Comparison of ENCODE assay signal across 15 cellular contexts in the genomic region with DNA sequence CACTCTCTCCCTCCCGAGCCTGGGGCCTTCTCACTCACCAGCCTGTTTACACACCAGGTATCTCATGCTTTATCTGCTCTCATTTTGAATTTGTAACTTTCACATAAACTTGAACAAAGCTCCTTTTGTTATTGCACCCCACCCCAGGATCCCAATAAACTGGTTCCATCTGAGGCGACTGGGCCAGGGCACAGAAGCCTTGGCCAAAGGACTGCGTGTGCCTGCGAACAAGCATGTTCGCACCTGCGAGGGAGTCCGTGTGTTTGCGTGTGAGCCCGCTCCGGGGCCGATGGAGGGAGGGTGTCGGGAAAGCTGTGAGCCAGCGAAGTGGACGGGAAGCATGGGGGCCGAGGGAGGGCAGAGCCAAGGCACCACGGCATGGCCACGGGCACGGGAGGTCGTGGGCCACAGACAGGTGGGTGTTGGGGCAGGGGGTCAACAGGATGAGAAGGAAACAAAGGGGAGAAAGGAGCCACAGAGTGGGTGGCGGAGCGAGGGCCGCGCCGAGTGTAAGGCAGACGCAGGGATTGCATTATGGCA.
DNase-seq lines count a peak whose midpoint lies in the region; ATAC-seq, FAIRE-seq and TF ChIP-seq lines count a peak whose summit lies in the region.
"Had no signal": no experiment of that assay in that cellular context is flagged by ENCODE, and none has a peak within 500 bp of the region (broad histone marks: within the 10 kb centered on the region; RNA-seq: fewer than 3 reads in every experiment).

No MANE protein-coding gene starts in this region.

- H3K9me3 ChIP-seq in breast epithelium: no peaks in the 10 kb centered on the region
- H3K9me3 ChIP-seq in hepatocyte (ENCODE audit: low read depth): no peaks in the 10 kb centered on the region
- H3K9me3 ChIP-seq: BLaER1 treated with 17β-estradiol and CSF1 and Interleukin-3, amounts not matched to agents 10 nM and 100 nM; SJSA1 had no signal

- POLR2A ChIA-PET in MCF 10A (lab: Yijun Ruan, JAX): no interaction called here
- POLR2A ChIA-PET in WTC11 (lab: Charles Lee): no interaction called here

- WGBS in hepatocyte (ENCODE audit: low lambda C conversion rate, missing lambda C conversion rate): 91% methylated on average over 23 of the region's 25 CpGs

- H3K27me3 ChIP-seq in breast epithelium (no peaks in the 10 kb centered on the region), hepatocyte (peaks cover 4% of the 10 kb centered on the region)

- TF ChIP-seq POLR2A in breast epithelium (IDR thresholded peaks at IDR 0.05): no peak

- no peak overlapping the region for H2AFZ ChIP-seq in hepatocyte

- intact Hi-C loops in breast epithelium (cut with DNase I; ENCODE audit: low total_unique reads) (loop anchor here (10.0 kb wide), 1 partner anchor 97 kb away; a partner anchor contains a TSS), MCF 10A (cut with micrococcal nuclease) (no loop called here)

- H3K36me3 ChIP-seq in breast epithelium (no peaks in the 10 kb centered on the region), hepatocyte (replicated peaks; ENCODE audit: insufficient read depth, low read depth) (no peaks in the 10 kb centered on the region)
- H3K36me3 ChIP-seq: BLaER1 treated with 17β-estradiol and CSF1 and Interleukin-3, amounts not matched to agents 10 nM and 100 nM; SJSA1 had no signal

- ATAC-seq in WTC11 (no peak), GM18909 (IDR thresholded peaks at IDR 0.05; ENCODE audit: poor library complexity, unreplicated experiment) (no peak)

- H3K9me2 ChIP-seq in hepatocyte (replicated peaks; ENCODE audit: insufficient read depth): no peaks in the 10 kb centered on the region

- peaks cover 9 to 20% of the 10 kb centered on the region in 2 donors for H3K4me1 ChIP-seq in breast epithelium
- peaks cover 2% of the 10 kb centered on the region for H3K4me1 ChIP-seq in hepatocyte (ENCODE audit: insufficient read depth)

- H3K27ac Mint-ChIP-seq in MCF 10A (ENCODE audit: low read depth, unreplicated experiment): no peak overlapping the region
- H3K27ac Mint-ChIP-seq in WTC11: peak overlapping the region; percentile 66; the same call in 1 of the 2 replicates
- H3K27ac Mint-ChIP-seq in progenitor cell of endocrine pancreas: peak overlapping the region; percentile 62
- no peak overlapping the region for H3K27ac Mint-ChIP-seq in mesothelial cell of epicardium

- no TSS peak for BruUV-seq in MCF 10A (replicated peaks; lab: Mats Ljungman, UMichigan)

- no peak for FAIRE-seq in D721Med (lab: Jason Lieb, UNC)
- FAIRE-seq: A204.1 had no signal

- DNase-seq in breast epithelium (ENCODE audit: low spot score in 2 of 2) (no peak), MCF 10A (ENCODE audit: unreplicated experiment) (no peak), WTC11 (ENCODE audit: low spot score) (no peak), progenitor cell of endocrine pancreas (ENCODE audit: low spot score, unreplicated experiment) (no peak), mesothelial cell of epicardium (ENCODE audit: low spot score in 2 of 2, unreplicated experiment in 2 of 2) (no peak), hepatocyte (ENCODE audit: low spot score) (no peak), D721Med (ENCODE audit: insufficient read length, low spot score) (no peak)
- DNase-seq: DMS153, NCI-H1417, NCI-H187 treated with DMSO at 0.1 percent for 48 hours, OCI-M1 had no signal

- H3K27ac ChIP-seq in breast epithelium: peak overlapping the region; percentile 94 to 95
- H3K27ac ChIP-seq in hepatocyte: no peak overlapping the region
- H3K27ac ChIP-seq: BLaER1 treated with 17β-estradiol and CSF1 and Interleukin-3, amounts not matched to agents 10 nM and 100 nM; SJSA1 had no signal

- H3K79me2 ChIP-seq in hepatocyte: peaks cover 8% of the 10 kb centered on the region

- CTCF ChIA-PET in MCF 10A (lab: Yijun Ruan, JAX) (interaction anchor here (0.6 kb wide), 1 partner anchor 33 kb away, joined by 3 read pairs; no protein-coding TSS in a partner anchor), WTC11 (lab: Charles Lee) (interaction anchor here (1.2 kb wide), 1 partner anchor 169 kb away, joined by 3 read pairs; no protein-coding TSS in a partner anchor)

- H3K27me3 Mint-ChIP-seq in MCF 10A (ENCODE audit: insufficient read depth, unreplicated experiment) (no peaks in the 10 kb centered on the region), WTC11 (ENCODE audit: low read depth) (peaks cover 27% of the 10 kb centered on the region), progenitor cell of endocrine pancreas (peaks cover 46% of the 10 kb centered on the region), mesothelial cell of epicardium (ENCODE audit: low read depth) (peaks cover 34% of the 10 kb centered on the region)

- H3K4me3 ChIP-seq in breast epithelium (no peak overlapping the region), hepatocyte (no peak overlapping the region)
- H3K4me3 ChIP-seq: BLaER1 treated with 17β-estradiol and CSF1 and Interleukin-3, amounts not matched to agents 10 nM and 100 nM; SJSA1 had no signal

- no peak overlapping the region for H3K4me3 Mint-ChIP-seq in MCF 10A (ENCODE audit: unreplicated experiment)
- H3K4me3 Mint-ChIP-seq in WTC11: no peak overlapping the region
- H3K4me3 Mint-ChIP-seq in progenitor cell of endocrine pancreas (ENCODE audit: low read depth): no peak overlapping the region
- H3K4me3 Mint-ChIP-seq in mesothelial cell of epicardium: no peak overlapping the region

- H3K9me3 Mint-ChIP-seq in MCF 10A (ENCODE audit: unreplicated experiment) (no peaks in the 10 kb centered on the region), WTC11 (no peaks in the 10 kb centered on the region), progenitor cell of endocrine pancreas (ENCODE audit: low read depth) (no peaks in the 10 kb centered on the region), mesothelial cell of epicardium (no peaks in the 10 kb centered on the region)

- H3K4me1 Mint-ChIP-seq in MCF 10A (ENCODE audit: insufficient read depth, unreplicated experiment) (peaks cover 25% of the 10 kb centered on the region), WTC11 (peaks cover 22% of the 10 kb centered on the region), progenitor cell of endocrine pancreas (ENCODE audit: low read depth) (peaks cover 37% of the 10 kb centered on the region), mesothelial cell of epicardium (peaks cover 42% of the 10 kb centered on the region)

- H4K20me1 ChIP-seq in hepatocyte (ENCODE audit: insufficient read depth, poor library complexity, severe bottlenecking): no peaks in the 10 kb centered on the region

- TF ChIP-seq CTCF in breast epithelium (IDR thresholded peaks at IDR 0.05) (no peak), MCF 10A (IDR thresholded peaks at IDR 0.05; ENCODE audit: unreplicated experiment) (no peak), WTC11 (IDR thresholded peaks at IDR 0.05) (no peak), progenitor cell of endocrine pancreas (IDR thresholded peaks at IDR 0.05; ENCODE audit: unreplicated experiment) (no peak), mesothelial cell of epicardium (IDR thresholded peaks at IDR 0.05; ENCODE audit: unreplicated experiment) (no peak), hepatocyte (IDR thresholded peaks at IDR 0.05; ENCODE audit: poor library complexity) (no peak), D721Med (IDR thresholded peaks at IDR 0.05; ENCODE audit: insufficient read depth, missing control alignments) (no peak)

- H3K36me3 Mint-ChIP-seq in MCF 10A (ENCODE audit: insufficient read depth, unreplicated experiment): peaks cover 8% of the 10 kb centered on the region
- no peaks in the 10 kb centered on the region for H3K36me3 Mint-ChIP-seq in WTC11
- peaks cover 2% of the 10 kb centered on the region for H3K36me3 Mint-ChIP-seq in progenitor cell of endocrine pancreas (ENCODE audit: insufficient read depth)
- no peaks in the 10 kb centered on the region for H3K36me3 Mint-ChIP-seq in mesothelial cell of epicardium

- no peak overlapping the region for H3K4me2 ChIP-seq in hepatocyte

TF ChIP-seq in WTC11, 78 proteins besides CTCF, POLR2A, EP300 and RAD21:
- TF ChIP-seq ZNF138 (CRISPR knock-in tag; conservative IDR thresholded peaks at IDR 0.05) (no peak), ZNF423 (CRISPR knock-in tag; IDR thresholded peaks at IDR 0.05) (no peak), NR3C1 (CRISPR knock-in tag; conservative IDR thresholded peaks at IDR 0.05; ENCODE audit: low read depth) (no peak)
- TF ChIP-seq, protein P1, sequence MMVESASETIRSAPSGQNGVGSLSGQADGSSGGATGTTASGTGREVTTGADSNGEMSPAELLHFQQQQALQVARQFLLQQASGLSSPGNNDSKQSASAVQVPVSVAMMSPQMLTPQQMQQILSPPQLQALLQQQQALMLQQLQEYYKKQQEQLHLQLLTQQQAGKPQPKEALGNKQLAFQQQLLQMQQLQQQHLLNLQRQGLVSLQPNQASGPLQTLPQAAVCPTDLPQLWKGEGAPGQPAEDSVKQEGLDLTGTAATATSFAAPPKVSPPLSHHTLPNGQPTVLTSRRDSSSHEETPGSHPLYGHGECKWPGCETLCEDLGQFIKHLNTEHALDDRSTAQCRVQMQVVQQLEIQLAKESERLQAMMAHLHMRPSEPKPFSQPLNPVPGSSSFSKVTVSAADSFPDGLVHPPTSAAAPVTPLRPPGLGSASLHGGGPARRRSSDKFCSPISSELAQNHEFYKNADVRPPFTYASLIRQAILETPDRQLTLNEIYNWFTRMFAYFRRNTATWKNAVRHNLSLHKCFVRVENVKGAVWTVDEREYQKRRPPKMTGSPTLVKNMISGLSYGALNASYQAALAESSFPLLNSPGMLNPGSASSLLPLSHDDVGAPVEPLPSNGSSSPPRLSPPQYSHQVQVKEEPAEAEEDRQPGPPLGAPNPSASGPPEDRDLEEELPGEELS (CRISPR knock-in tag; IDR thresholded peaks at IDR 0.05): no peak
- TF ChIP-seq, protein P2, sequence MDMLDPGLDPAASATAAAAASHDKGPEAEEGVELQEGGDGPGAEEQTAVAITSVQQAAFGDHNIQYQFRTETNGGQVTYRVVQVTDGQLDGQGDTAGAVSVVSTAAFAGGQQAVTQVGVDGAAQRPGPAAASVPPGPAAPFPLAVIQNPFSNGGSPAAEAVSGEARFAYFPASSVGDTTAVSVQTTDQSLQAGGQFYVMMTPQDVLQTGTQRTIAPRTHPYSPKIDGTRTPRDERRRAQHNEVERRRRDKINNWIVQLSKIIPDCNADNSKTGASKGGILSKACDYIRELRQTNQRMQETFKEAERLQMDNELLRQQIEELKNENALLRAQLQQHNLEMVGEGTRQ (CRISPR knock-in tag; IDR thresholded peaks at IDR 0.05): no peak
TF ChIP-seq in WTC11: peak in this region for 0.

Comparison
In these comparisons a context has a peak if more than half of its experiments do, and no peak if none do; other contexts are left out.
1. H3K27ac Mint-ChIP-seq: peak in WTC11 (single experiment) and progenitor cell of endocrine pancreas (single experiment); none in MCF 10A (single experiment) and mesothelial cell of epicardium (single experiment).